Comparison of ENCODE assay signal across 9 cellular contexts in the genomic region with DNA sequence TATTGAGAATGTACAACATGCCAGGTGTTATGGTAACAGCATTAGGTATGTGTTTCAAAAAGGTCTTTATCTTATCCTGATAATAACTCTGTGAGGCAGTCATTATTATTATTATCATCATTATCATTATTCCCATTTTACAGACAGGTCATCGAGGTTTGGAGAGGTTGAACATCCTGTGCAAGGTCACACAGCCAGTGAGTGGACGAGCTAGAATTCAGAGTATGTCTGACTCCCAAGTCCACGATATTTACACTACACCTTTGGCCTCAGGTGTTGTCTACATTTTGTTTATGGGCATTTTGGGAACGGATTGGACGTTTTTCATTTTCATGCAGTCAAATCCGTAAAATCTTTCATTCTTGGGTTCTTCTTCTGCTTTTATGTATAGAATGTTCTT. TPM values are rescaled to one million over a fixed set of nuclear protein-coding genes. Genes with fewer than 3 reads are reported as not detected.
"Had no signal": no experiment of that assay in that cellular context is flagged by ENCODE, and none has a peak within 500 bp of the region (broad histone marks: within the 10 kb centered on the region; RNA-seq: fewer than 3 reads in every experiment).

No MANE protein-coding gene starts in this region.

- H3K9ac ChIP-seq: GM23248 had no signal

- H2AFZ ChIP-seq: GM23248 had no signal

- FAIRE-seq: H1, H54, HTR-8/SVneo had no signal

- DNase-seq: GM23248, H9, HCEC 1CT, KG1 had no signal

- H3K27ac ChIP-seq: GM23248 had no signal

- H3K4me3 ChIP-seq: GM23248 had no signal

RNA-seq across cellular contexts. Expression of a gene that starts 24.0 kb away (rescaled TPM):
- polyA plus RNA-seq: IgD-negative memory B cell had no signal

RNA-seq across cellular contexts. Expression of a gene that starts 27.0 kb away (rescaled TPM):
- total RNA-seq: H1, H9, HT-29 had no signal
- polyA plus RNA-seq: H1, IgD-negative memory B cell had no signal
